Comparison of ENCODE assay signal across 2 cellular contexts in the genomic region with DNA sequence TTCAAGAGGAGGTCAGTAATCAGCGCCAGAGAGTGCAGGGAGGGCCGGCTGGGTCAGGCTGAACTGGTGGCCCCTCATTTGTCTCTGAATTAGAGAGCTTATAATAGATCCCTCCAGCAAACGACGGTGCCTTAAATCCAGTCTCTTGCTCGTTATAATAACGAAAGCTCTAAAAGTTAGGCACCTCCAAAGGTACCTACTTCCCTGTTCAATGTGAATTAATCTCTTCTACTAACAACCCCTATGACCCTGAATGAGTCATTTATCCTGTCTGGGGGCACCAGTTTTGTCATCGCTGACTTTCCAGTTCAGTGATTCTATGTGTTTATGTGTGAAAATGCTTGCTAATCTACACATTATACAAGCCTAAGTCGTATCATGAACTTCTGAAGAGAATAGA.
A peak's percentile ranks its signal among the peaks of the same experiment; 100 is the strongest.
TF ChIP-seq lines count a peak whose summit lies in the region.

No MANE protein-coding gene starts in this region.

TF ChIP-seq in HEK293, 187 proteins besides CTCF, POLR2A, EP300 and RAD21 (continues in another document):
- TF ChIP-seq, protein P1, sequence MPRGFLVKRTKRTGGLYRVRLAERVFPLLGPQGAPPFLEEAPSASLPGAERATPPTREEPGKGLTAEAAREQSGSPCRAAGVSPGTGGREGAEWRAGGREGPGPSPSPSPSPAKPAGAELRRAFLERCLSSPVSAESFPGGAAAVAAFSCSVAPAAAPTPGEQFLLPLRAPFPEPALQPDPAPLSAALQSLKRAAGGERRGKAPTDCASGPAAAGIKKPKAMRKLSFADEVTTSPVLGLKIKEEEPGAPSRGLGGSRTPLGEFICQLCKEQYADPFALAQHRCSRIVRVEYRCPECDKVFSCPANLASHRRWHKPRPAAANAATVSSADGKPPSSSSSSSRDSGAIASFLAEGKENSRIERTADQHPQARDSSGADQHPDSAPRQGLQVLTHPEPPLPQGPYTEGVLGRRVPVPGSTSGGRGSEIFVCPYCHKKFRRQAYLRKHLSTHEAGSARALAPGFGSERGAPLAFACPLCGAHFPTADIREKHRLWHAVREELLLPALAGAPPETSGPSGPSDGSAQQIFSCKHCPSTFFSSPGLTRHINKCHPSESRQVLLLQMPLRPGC (tag by site-specific recombination; IDR thresholded peaks at IDR 0.05): no peak
- TF ChIP-seq ZNF366 (tag by site-specific recombination; conservative IDR thresholded peaks at IDR 0.05): no peak
- peak; percentile 77 for TF ChIP-seq ZNF629 (tag by site-specific recombination; IDR thresholded peaks at IDR 0.05)
- no peak for TF ChIP-seq ZNF174 (tag by site-specific recombination; IDR thresholded peaks at IDR 0.05)
- TF ChIP-seq ZNF10 (tag by site-specific recombination; IDR thresholded peaks at IDR 0.05): no peak
- TF ChIP-seq TCF7L2 (IDR thresholded peaks at IDR 0.05; ENCODE audit: borderline replicate concordance, low read depth, low read length): no peak
- no peak for TF ChIP-seq ZNF211 (tag by site-specific recombination; IDR thresholded peaks at IDR 0.05; ENCODE audit: low read depth)
- TF ChIP-seq, protein P2, sequence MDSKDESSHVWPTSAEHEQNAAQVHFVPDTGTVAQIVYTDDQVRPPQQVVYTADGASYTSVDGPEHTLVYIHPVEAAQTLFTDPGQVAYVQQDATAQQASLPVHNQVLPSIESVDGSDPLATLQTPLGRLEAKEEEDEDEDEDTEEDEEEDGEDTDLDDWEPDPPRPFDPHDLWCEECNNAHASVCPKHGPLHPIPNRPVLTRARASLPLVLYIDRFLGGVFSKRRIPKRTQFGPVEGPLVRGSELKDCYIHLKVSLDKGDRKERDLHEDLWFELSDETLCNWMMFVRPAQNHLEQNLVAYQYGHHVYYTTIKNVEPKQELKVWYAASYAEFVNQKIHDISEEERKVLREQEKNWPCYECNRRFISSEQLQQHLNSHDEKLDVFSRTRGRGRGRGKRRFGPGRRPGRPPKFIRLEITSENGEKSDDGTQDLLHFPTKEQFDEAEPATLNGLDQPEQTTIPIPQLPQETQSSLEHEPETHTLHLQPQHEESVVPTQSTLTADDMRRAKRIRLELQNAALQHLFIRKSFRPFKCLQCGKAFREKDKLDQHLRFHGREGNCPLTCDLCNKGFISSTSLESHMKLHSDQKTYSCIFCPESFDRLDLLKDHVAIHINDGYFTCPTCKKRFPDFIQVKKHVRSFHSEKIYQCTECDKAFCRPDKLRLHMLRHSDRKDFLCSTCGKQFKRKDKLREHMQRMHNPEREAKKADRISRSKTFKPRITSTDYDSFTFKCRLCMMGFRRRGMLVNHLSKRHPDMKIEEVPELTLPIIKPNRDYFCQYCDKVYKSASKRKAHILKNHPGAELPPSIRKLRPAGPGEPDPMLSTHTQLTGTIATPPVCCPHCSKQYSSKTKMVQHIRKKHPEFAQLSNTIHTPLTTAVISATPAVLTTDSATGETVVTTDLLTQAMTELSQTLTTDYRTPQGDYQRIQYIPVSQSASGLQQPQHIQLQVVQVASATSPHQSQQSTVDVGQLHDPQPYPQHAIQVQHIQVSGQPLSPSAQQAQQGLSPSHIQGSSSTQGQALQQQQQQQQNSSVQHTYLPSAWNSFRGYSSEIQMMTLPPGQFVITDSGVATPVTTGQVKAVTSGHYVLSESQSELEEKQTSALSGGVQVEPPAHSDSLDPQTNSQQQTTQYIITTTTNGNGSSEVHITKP (tag by site-specific recombination; IDR thresholded peaks at IDR 0.05): peak; percentile 75; the same call in 1 of the 2 replicates
- peak; percentile 15; the same call in 1 of the 2 replicates for TF ChIP-seq ZEB2 (tag by site-specific recombination; IDR thresholded peaks at IDR 0.05)
- no peak for TF ChIP-seq ZNF610 (tag by site-specific recombination; IDR thresholded peaks at IDR 0.05; ENCODE audit: borderline replicate concordance)
- TF ChIP-seq ZNF18 (tag by site-specific recombination; IDR thresholded peaks at IDR 0.05): no peak
- peak; percentile 94 for TF ChIP-seq ZBTB48 (tag by site-specific recombination; IDR thresholded peaks at IDR 0.05)
- TF ChIP-seq, protein P3, sequence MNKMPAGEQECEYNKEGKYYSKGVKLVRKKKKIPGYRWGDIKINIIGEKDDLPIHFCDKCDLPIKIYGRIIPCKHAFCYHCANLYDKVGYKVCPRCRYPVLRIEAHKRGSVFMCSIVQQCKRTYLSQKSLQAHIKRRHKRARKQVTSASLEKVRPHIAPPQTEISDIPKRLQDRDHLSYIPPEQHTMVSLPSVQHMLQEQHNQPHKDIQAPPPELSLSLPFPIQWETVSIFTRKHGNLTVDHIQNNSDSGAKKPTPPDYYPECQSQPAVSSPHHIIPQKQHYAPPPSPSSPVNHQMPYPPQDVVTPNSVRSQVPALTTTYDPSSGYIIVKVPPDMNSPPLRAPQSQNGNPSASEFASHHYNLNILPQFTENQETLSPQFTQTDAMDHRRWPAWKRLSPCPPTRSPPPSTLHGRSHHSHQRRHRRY (tag by site-specific recombination; IDR thresholded peaks at IDR 0.05): no peak
- no peak for TF ChIP-seq ZNF549 (tag by site-specific recombination; IDR thresholded peaks at IDR 0.05)
- TF ChIP-seq MEIS1 (CRISPR knock-in tag; IDR thresholded peaks at IDR 0.05; ENCODE audit: borderline replicate concordance): no peak
- TF ChIP-seq, protein P4, sequence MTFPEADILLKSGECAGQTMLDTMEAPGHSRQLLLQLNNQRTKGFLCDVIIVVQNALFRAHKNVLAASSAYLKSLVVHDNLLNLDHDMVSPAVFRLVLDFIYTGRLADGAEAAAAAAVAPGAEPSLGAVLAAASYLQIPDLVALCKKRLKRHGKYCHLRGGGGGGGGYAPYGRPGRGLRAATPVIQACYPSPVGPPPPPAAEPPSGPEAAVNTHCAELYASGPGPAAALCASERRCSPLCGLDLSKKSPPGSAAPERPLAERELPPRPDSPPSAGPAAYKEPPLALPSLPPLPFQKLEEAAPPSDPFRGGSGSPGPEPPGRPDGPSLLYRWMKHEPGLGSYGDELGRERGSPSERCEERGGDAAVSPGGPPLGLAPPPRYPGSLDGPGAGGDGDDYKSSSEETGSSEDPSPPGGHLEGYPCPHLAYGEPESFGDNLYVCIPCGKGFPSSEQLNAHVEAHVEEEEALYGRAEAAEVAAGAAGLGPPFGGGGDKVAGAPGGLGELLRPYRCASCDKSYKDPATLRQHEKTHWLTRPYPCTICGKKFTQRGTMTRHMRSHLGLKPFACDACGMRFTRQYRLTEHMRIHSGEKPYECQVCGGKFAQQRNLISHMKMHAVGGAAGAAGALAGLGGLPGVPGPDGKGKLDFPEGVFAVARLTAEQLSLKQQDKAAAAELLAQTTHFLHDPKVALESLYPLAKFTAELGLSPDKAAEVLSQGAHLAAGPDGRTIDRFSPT (tag by site-specific recombination; IDR thresholded peaks at IDR 0.05): 0 out of 2 replicates have a peak, but pooled peaks have one; percentile 25
- TF ChIP-seq ZNF239 (tag by site-specific recombination; IDR thresholded peaks at IDR 0.05): no peak

TF ChIP-seq in HepG2, 621 proteins besides CTCF, POLR2A, EP300 and RAD21 (continued from another document):
- TF ChIP-seq GFI1 (CRISPR knock-in tag; IDR thresholded peaks at IDR 0.05; ENCODE audit: borderline replicate concordance): no peak
- no peak for TF ChIP-seq ZNF670 (CRISPR knock-in tag; IDR thresholded peaks at IDR 0.05; ENCODE audit: borderline replicate concordance)
- no peak for TF ChIP-seq ZBTB20 (CRISPR knock-in tag; IDR thresholded peaks at IDR 0.05; ENCODE audit: borderline replicate concordance, low read depth)
- TF ChIP-seq RARA (CRISPR knock-in tag; IDR thresholded peaks at IDR 0.05): peak; percentile 46; the same call in 1 of the 2 replicates
- TF ChIP-seq ZNF577 (CRISPR knock-in tag; IDR thresholded peaks at IDR 0.05; ENCODE audit: borderline replicate concordance, low read depth): no peak
